ENCODE assay signal across 1 cellular context in genomic region chr19:44611812-44612295, GRCh38.
TF ChIP-seq lines count a peak whose summit lies in the region.

No MANE protein-coding gene starts in this region.

TF ChIP-seq in HepG2, 621 proteins besides CTCF, POLR2A, EP300 and RAD21 (continued from another document and continues in another):
- TF ChIP-seq, protein P1, sequence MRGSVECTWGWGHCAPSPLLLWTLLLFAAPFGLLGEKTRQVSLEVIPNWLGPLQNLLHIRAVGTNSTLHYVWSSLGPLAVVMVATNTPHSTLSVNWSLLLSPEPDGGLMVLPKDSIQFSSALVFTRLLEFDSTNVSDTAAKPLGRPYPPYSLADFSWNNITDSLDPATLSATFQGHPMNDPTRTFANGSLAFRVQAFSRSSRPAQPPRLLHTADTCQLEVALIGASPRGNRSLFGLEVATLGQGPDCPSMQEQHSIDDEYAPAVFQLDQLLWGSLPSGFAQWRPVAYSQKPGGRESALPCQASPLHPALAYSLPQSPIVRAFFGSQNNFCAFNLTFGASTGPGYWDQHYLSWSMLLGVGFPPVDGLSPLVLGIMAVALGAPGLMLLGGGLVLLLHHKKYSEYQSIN (CRISPR knock-in tag; IDR thresholded peaks at IDR 0.05; ENCODE audit: borderline replicate concordance), result no peak
- TF ChIP-seq ZSCAN29 (CRISPR knock-in tag; conservative IDR thresholded peaks at IDR 0.05), result no peak
- TF ChIP-seq EEA1 (CRISPR knock-in tag; IDR thresholded peaks at IDR 0.05; ENCODE audit: borderline replicate concordance), result no peak
- TF ChIP-seq HOXD1 (CRISPR knock-in tag; IDR thresholded peaks at IDR 0.05), result no peak
- no peak for TF ChIP-seq TRAFD1 (CRISPR knock-in tag; IDR thresholded peaks at IDR 0.05; ENCODE audit: borderline replicate concordance)
- TF ChIP-seq SRF (IDR thresholded peaks at IDR 0.05; ENCODE audit: low read depth, low read length), result no peak
- no peak for TF ChIP-seq ZNF674 (CRISPR knock-in tag; IDR thresholded peaks at IDR 0.05; ENCODE audit: low read depth)
- TF ChIP-seq HOXA9 (CRISPR knock-in tag; IDR thresholded peaks at IDR 0.05; ENCODE audit: borderline replicate concordance), result no peak
- no peak for TF ChIP-seq PCBP2 (optimal IDR thresholded peaks at IDR 0.05; ENCODE audit: low read depth, low read length, poor library complexity, severe bottlenecking)
- no peak for TF ChIP-seq ZNF430 (CRISPR knock-in tag; IDR thresholded peaks at IDR 0.05)
- no peak for TF ChIP-seq ZFP90 (CRISPR knock-in tag; IDR thresholded peaks at IDR 0.05; ENCODE audit: borderline replicate concordance)
- TF ChIP-seq FOXA1 (IDR thresholded peaks at IDR 0.05), result 0 out of 2 replicates have a peak, but pooled peaks have one; percentile 41
- TF ChIP-seq FOXA1 (CRISPR knock-in tag; IDR thresholded peaks at IDR 0.05), result peak; percentile 41; the same call in 1 of the 2 replicates
- TF ChIP-seq ZSCAN21 (CRISPR knock-in tag; IDR thresholded peaks at IDR 0.05; ENCODE audit: borderline replicate concordance), result no peak
- no peak for TF ChIP-seq ZNF33B (CRISPR knock-in tag; IDR thresholded peaks at IDR 0.05)
- no peak for TF ChIP-seq ATF1 (CRISPR knock-in tag; IDR thresholded peaks at IDR 0.05)
- no peak for TF ChIP-seq ZNF766 (CRISPR knock-in tag; IDR thresholded peaks at IDR 0.05; ENCODE audit: borderline replicate concordance)
- TF ChIP-seq SOX5 (CRISPR knock-in tag; IDR thresholded peaks at IDR 0.05; ENCODE audit: borderline replicate concordance), result peak; percentile 74; the same call in 1 of the 2 replicates
- TF ChIP-seq ATF6 (CRISPR knock-in tag; conservative IDR thresholded peaks at IDR 0.05), result no peak
- peak; percentile 41; the same call in 1 of the 2 replicates for TF ChIP-seq RCOR2 (CRISPR knock-in tag; IDR thresholded peaks at IDR 0.05)
- TF ChIP-seq ZNF20 (CRISPR knock-in tag; IDR thresholded peaks at IDR 0.05), result no peak
- peak; percentile 77; the same call in 1 of the 2 replicates for TF ChIP-seq TFE3 (CRISPR knock-in tag; IDR thresholded peaks at IDR 0.05)
- TF ChIP-seq ZNF615 (CRISPR knock-in tag; IDR thresholded peaks at IDR 0.05; ENCODE audit: borderline replicate concordance), result no peak
- no peak for TF ChIP-seq ZNF891 (CRISPR knock-in tag; IDR thresholded peaks at IDR 0.05)
- TF ChIP-seq ZFP1 (CRISPR knock-in tag; IDR thresholded peaks at IDR 0.05), result no peak
- peak; percentile 80; the same call in 1 of the 2 replicates for TF ChIP-seq SIX1 (CRISPR knock-in tag; IDR thresholded peaks at IDR 0.05; ENCODE audit: borderline replicate concordance)
- no peak for TF ChIP-seq ATRX (CRISPR knock-in tag; IDR thresholded peaks at IDR 0.05; ENCODE audit: borderline replicate concordance)
- no peak for TF ChIP-seq TIGD3 (CRISPR knock-in tag; IDR thresholded peaks at IDR 0.05; ENCODE audit: borderline replicate concordance)
- no peak for TF ChIP-seq PHF8 (CRISPR knock-in tag; IDR thresholded peaks at IDR 0.05)
- TF ChIP-seq FOXP4 (CRISPR knock-in tag; IDR thresholded peaks at IDR 0.05), result peak; percentile 58; the same call in 1 of the 2 replicates
- TF ChIP-seq HNRNPL (IDR thresholded peaks at IDR 0.05; ENCODE audit: low read depth, low read length), result no peak
- TF ChIP-seq, protein P2, sequence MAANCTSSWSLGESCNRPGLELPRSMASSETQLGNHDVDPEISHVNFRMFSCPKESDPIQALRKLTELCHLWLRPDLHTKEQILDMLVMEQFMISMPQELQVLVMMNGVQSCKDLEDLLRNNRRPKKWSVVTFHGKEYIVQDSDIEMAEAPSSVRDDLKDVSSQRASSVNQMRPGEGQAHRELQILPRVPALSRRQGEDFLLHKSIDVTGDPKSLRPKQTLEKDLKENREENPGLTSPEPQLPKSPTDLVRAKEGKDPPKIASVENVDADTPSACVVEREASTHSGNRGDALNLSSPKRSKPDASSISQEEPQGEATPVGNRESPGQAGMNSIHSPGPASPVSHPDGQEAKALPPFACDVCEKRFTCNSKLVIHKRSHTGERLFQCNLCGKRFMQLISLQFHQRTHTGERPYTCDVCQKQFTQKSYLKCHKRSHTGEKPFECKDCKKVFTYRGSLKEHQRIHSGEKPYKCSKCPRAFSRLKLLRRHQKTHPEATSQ (CRISPR knock-in tag; IDR thresholded peaks at IDR 0.05; ENCODE audit: borderline replicate concordance), result no peak
- TF ChIP-seq, protein P3, sequence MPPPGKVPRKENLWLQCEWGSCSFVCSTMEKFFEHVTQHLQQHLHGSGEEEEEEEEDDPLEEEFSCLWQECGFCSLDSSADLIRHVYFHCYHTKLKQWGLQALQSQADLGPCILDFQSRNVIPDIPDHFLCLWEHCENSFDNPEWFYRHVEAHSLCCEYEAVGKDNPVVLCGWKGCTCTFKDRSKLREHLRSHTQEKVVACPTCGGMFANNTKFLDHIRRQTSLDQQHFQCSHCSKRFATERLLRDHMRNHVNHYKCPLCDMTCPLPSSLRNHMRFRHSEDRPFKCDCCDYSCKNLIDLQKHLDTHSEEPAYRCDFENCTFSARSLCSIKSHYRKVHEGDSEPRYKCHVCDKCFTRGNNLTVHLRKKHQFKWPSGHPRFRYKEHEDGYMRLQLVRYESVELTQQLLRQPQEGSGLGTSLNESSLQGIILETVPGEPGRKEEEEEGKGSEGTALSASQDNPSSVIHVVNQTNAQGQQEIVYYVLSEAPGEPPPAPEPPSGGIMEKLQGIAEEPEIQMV (CRISPR knock-in tag; IDR thresholded peaks at IDR 0.05; ENCODE audit: low read depth), result no peak
- no peak for TF ChIP-seq ZIK1 (CRISPR knock-in tag; IDR thresholded peaks at IDR 0.05; ENCODE audit: borderline replicate concordance, low read depth)
- TF ChIP-seq ZNF644 (CRISPR knock-in tag; IDR thresholded peaks at IDR 0.05; ENCODE audit: low read depth), result no peak
- TF ChIP-seq ZNF44 (CRISPR knock-in tag; IDR thresholded peaks at IDR 0.05), result no peak
- TF ChIP-seq ZBTB42 (CRISPR knock-in tag; IDR thresholded peaks at IDR 0.05), result no peak
- TF ChIP-seq ETS1 (CRISPR knock-in tag; IDR thresholded peaks at IDR 0.05), result no peak
- TF ChIP-seq IKZF4 (CRISPR knock-in tag; IDR thresholded peaks at IDR 0.05; ENCODE audit: borderline replicate concordance, low read depth, not compliant biosample characterization), result no peak
- no peak for TF ChIP-seq ADNP (CRISPR knock-in tag; IDR thresholded peaks at IDR 0.05)
- no peak for TF ChIP-seq YEATS4 (CRISPR knock-in tag; IDR thresholded peaks at IDR 0.05; ENCODE audit: borderline replicate concordance)
- peak; percentile 43; the same call in 1 of the 2 replicates for TF ChIP-seq HMG20A (CRISPR knock-in tag; IDR thresholded peaks at IDR 0.05; ENCODE audit: borderline replicate concordance)
- no peak for TF ChIP-seq KMT2B (CRISPR knock-in tag; IDR thresholded peaks at IDR 0.05)
- TF ChIP-seq TEAD3 (CRISPR knock-in tag; optimal IDR thresholded peaks at IDR 0.05; ENCODE audit: borderline replicate concordance), result no peak
- TF ChIP-seq ATF5 (CRISPR knock-in tag; IDR thresholded peaks at IDR 0.05; ENCODE audit: low read depth), result no peak
- no peak for TF ChIP-seq ZBTB4 (CRISPR knock-in tag; IDR thresholded peaks at IDR 0.05; ENCODE audit: borderline replicate concordance)
- 0 out of 2 replicates have a peak, but pooled peaks have one; percentile 28 for TF ChIP-seq HOXA5 (CRISPR knock-in tag; IDR thresholded peaks at IDR 0.05)
- TF ChIP-seq PITX1 (CRISPR knock-in tag; IDR thresholded peaks at IDR 0.05), result no peak
- TF ChIP-seq HOXA3 (CRISPR knock-in tag; IDR thresholded peaks at IDR 0.05), result no peak
